8 cellular contexts compared by ENCODE assay signal in genomic region chr20:34362502-34363061, GRCh38.
DNase-seq lines count a peak whose midpoint lies in the region; ATAC-seq and TF ChIP-seq lines count a peak whose summit lies in the region.

No MANE protein-coding gene starts in this region.

- DNase-seq in T-helper 1 cell = no peak
- no peak for DNase-seq in NCI-H2227 (lab: John Stamatoyannopoulos, UW; ENCODE audit: unreplicated experiment)
- DNase-seq in activated CD4-positive, CD25-positive, alpha-beta regulatory T cell treated with anti-CD3 and anti-CD28 coated beads, Interleukin-2, amount 50 U/mL, for 72 hours = no peak

- no peak for ATAC-seq in GM18861 (IDR thresholded peaks at IDR 0.05; ENCODE audit: unreplicated experiment)

- H3K27me3 Mint-ChIP-seq in T-helper 1 cell treated with Interleukin-12 subunit alpha and Interleukin-12 subunit beta and Interleukin-4 antibody, amounts not matched to agents 30 μg/mL and 1 μg/mL, for 36 hours (ENCODE audit: low read depth) = no peaks in the 10 kb centered on the region

- peak overlapping the region; percentile 89 for H3K27ac ChIP-seq in VCaP
- H3K27ac ChIP-seq in subcutaneous abdominal adipose tissue (ENCODE audit: low read depth, low read length) = peak overlapping the region; percentile 92

- peak overlapping the region; percentile 95 for H3K27ac Mint-ChIP-seq in T-helper 1 cell treated with Interleukin-12 subunit alpha and Interleukin-12 subunit beta and Interleukin-4 antibody, amounts not matched to agents 30 μg/mL and 1 μg/mL, for 36 hours

- H3K4me3 ChIP-seq in iPS-15b (ENCODE audit: low read depth, low read length) = peak overlapping the region; percentile 89
- peak overlapping the region; percentile 35 to 92 (median 85) for H3K4me3 ChIP-seq in subcutaneous abdominal adipose tissue (ENCODE audit: low read depth in 1 of 5, low read length in 5 of 5)

- peaks cover 29% of the 10 kb centered on the region for H3K4me1 Mint-ChIP-seq in T-helper 1 cell treated with Interleukin-12 subunit alpha and Interleukin-12 subunit beta and Interleukin-4 antibody, amounts not matched to agents 30 μg/mL and 1 μg/mL, for 36 hours (ENCODE audit: low read depth)

- no peaks in the 10 kb centered on the region for H3K9me3 ChIP-seq in iPS-15b (ENCODE audit: control insufficient read depth, insufficient read depth, low read length)
- no peaks in the 10 kb centered on the region for H3K9me3 ChIP-seq in subcutaneous abdominal adipose tissue (ENCODE audit: control insufficient read depth in 5 of 5, low read length in 5 of 5)

- TF ChIP-seq CTCF in VCaP (conservative IDR thresholded peaks at IDR 0.05) = no peak

- no peaks in the 10 kb centered on the region for H3K36me3 ChIP-seq in iPS-15b (ENCODE audit: control insufficient read depth, insufficient read depth, low read length)
- no peaks in the 10 kb centered on the region for H3K36me3 ChIP-seq in subcutaneous abdominal adipose tissue (ENCODE audit: control insufficient read depth in 5 of 5, insufficient read depth in 5 of 5, low read length in 5 of 5)

- peaks cover 16% of the 10 kb centered on the region for H3K36me3 Mint-ChIP-seq in T-helper 1 cell treated with Interleukin-12 subunit alpha and Interleukin-12 subunit beta and Interleukin-4 antibody, amounts not matched to agents 30 μg/mL and 1 μg/mL, for 36 hours (ENCODE audit: low read depth)

- no peaks in the 10 kb centered on the region for H3K9me3 Mint-ChIP-seq in T-helper 1 cell treated with Interleukin-12 subunit alpha and Interleukin-12 subunit beta and Interleukin-4 antibody, amounts not matched to agents 30 μg/mL and 1 μg/mL, for 36 hours

- H3K4me1 ChIP-seq in iPS-15b (ENCODE audit: control insufficient read depth, insufficient read depth, low read length) (peaks cover 7% of the 10 kb centered on the region), subcutaneous abdominal adipose tissue (ENCODE audit: control insufficient read depth in 5 of 5, insufficient read depth in 5 of 5, low read length in 5 of 5) (peaks cover 0 to 42% (median 37%) of the 10 kb centered on the region in 5 donors)

- H3K9ac ChIP-seq in iPS-15b (ENCODE audit: low read depth, low read length) (no peak overlapping the region), subcutaneous abdominal adipose tissue (ENCODE audit: low read length in 5 of 5) (peak overlapping the region in 3 of 5 donors; percentile 30 to 94 (median 91))

- H3K27me3 ChIP-seq in iPS-15b (ENCODE audit: control insufficient read depth, insufficient read depth, low read length) (no peaks in the 10 kb centered on the region), subcutaneous abdominal adipose tissue (ENCODE audit: control insufficient read depth in 5 of 5, insufficient read depth in 4 of 5, low read length in 5 of 5) (no peaks in the 10 kb centered on the region)

- H3K4me3 Mint-ChIP-seq in T-helper 1 cell treated with Interleukin-12 subunit alpha and Interleukin-12 subunit beta and Interleukin-4 antibody, amounts not matched to agents 30 μg/mL and 1 μg/mL, for 36 hours = peak overlapping the region; percentile 93
